Comparison of ENCODE assay signal across 18 cellular contexts in genomic region chr7:45092100-45092930, GRCh38. TPM values are rescaled to one million over a fixed set of nuclear protein-coding genes. Genes with fewer than 3 reads are reported as not detected.
DNase-seq lines count a peak whose midpoint lies in the region; ATAC-seq, FAIRE-seq and TF ChIP-seq lines count a peak whose summit lies in the region.
"Had no signal": no experiment of that assay in that cellular context is flagged by ENCODE, and none has a peak within 500 bp of the region (broad histone marks: within the 10 kb centered on the region; RNA-seq: fewer than 3 reads in every experiment).

No MANE protein-coding gene starts in this region.

- H3K9me3 ChIP-seq in keratinocyte (ENCODE audit: control insufficient read depth, low read depth, low read length) (no peaks in the 10 kb centered on the region), BE2C (no peaks in the 10 kb centered on the region)
- H3K9me3 ChIP-seq in CD8-positive, alpha-beta T cell (ENCODE audit: low read length) = no peaks in the 10 kb centered on the region
- H3K9me3 ChIP-seq: lower lobe of right lung had no signal

- H3K4me1 ChIP-seq in keratinocyte (ENCODE audit: control insufficient read depth, extremely low read depth, insufficient read depth, low read length) = peaks cover 12% of the 10 kb centered on the region
- peaks cover 7% of the 10 kb centered on the region for H3K4me1 ChIP-seq in CD8-positive, alpha-beta T cell (ENCODE audit: insufficient read depth, low read length)
- 0 out of 2 replicates have a peak, but pooled peaks cover 2% of the 10 kb centered on the region for H3K4me1 ChIP-seq in BE2C

- no peak overlapping the region for H3K4me3 ChIP-seq in AG09309 (ENCODE audit: control insufficient read depth, low read depth, low read length)
- no peak overlapping the region for H3K4me3 ChIP-seq in keratinocyte (ENCODE audit: control insufficient read depth in 2 of 3, extremely low read depth in 1 of 3, insufficient read depth in 2 of 3, low read depth in 1 of 3, low read length in 3 of 3)
- H3K4me3 ChIP-seq in CD8-positive, alpha-beta T cell (ENCODE audit: low read depth, low read length) = no peak overlapping the region
- H3K4me3 ChIP-seq in BE2C (ENCODE audit: low read depth, low read length) = no peak overlapping the region
- H3K4me3 ChIP-seq: heart left ventricle, lower lobe of right lung had no signal

- DNase-seq in AG09309 (ENCODE audit: low read depth) (peak; percentile 16), HT1080 (ENCODE audit: low read depth) (peak; percentile 70), amniotic stem cell (lab: John Stamatoyannopoulos, UW) (peak; percentile 24), keratinocyte (ENCODE audit: low read depth, low spot score) (no peak), nucleus accumbens (lab: John Stamatoyannopoulos, UW) (no peak), BE2C (no peak)
- no peak for DNase-seq in CD8-positive, alpha-beta T cell
- no peak for DNase-seq in activated CD4-positive, CD25-positive, alpha-beta regulatory T cell treated with anti-CD3 and anti-CD28 coated beads, Interleukin-2, amount 50 U/mL, for 72 hours
- DNase-seq: activated naive CD8-positive, alpha-beta T cell treated with anti-CD3 and anti-CD28 coated beads, Interleukin-2, amount 10 ng/mL, durations not matched to agents 7 days and 5 days; GF-D8; Kasumi-1; lower lobe of right lung; NCI-H2107; occipital lobe had no signal

- no peaks in the 10 kb centered on the region for H3K36me3 ChIP-seq in keratinocyte (ENCODE audit: control insufficient read depth in 2 of 2, extremely low read depth in 1 of 2, insufficient read depth in 2 of 2, low read length in 2 of 2)
- H3K36me3 ChIP-seq in CD8-positive, alpha-beta T cell (ENCODE audit: insufficient read depth, low read length) = no peaks in the 10 kb centered on the region
- H3K36me3 ChIP-seq in BE2C = no peaks in the 10 kb centered on the region
- H3K36me3 ChIP-seq: heart left ventricle, lower lobe of right lung had no signal

- H3K9me3 Mint-ChIP-seq in CD8-positive, alpha-beta T cell = peaks cover 2% of the 10 kb centered on the region

- POLR2A ChIA-PET in CD8-positive, alpha-beta T cell (lab: Charles Lee) = interaction anchor here (0.6 kb wide), 1 partner anchor 67 kb away, joined by 3 read pairs; no protein-coding TSS in a partner anchor

- no peak overlapping the region for H3K27ac ChIP-seq in keratinocyte (ENCODE audit: control insufficient read depth, insufficient read depth, low read length)
- H3K27ac ChIP-seq in CD8-positive, alpha-beta T cell (ENCODE audit: low read depth, low read length) = no peak overlapping the region
- H3K27ac ChIP-seq: heart left ventricle, lower lobe of right lung had no signal

- intact Hi-C loops in CD8-positive, alpha-beta T cell (cut with DNase I, micrococcal nuclease) = no loop called here

- TF ChIP-seq CTCF in AG09309 (IDR thresholded peaks at IDR 0.05; ENCODE audit: control insufficient read depth, insufficient read depth, low read depth, low read length, missing control alignments) (no peak), keratinocyte (optimal IDR thresholded peaks at IDR 0.05 in 1 of 3, IDR thresholded peaks at IDR 0.05 in 1 of 3, conservative IDR thresholded peaks at IDR 0.05 in 1 of 3; ENCODE audit: extremely low read depth in 1 of 3, insufficient read depth in 2 of 3, low read length in 3 of 3) (peak in 1 of 3 experiments; percentile 9), BE2C (IDR thresholded peaks at IDR 0.05; ENCODE audit: low read depth, low read length) (no peak)
- no peak for TF ChIP-seq CTCF in CD8-positive, alpha-beta T cell (IDR thresholded peaks at IDR 0.05)

- dilution Hi-C loops in keratinocyte (cut with MboI; ENCODE audit: extremely low pct_ligation_motif_present, low sequenced_read_pairs) = no loop called here

- CTCF ChIA-PET in CD8-positive, alpha-beta T cell (lab: Charles Lee) = interaction anchor here (0.8 kb wide), 1 partner anchor 43 kb away, joined by 3 read pairs; no protein-coding TSS in a partner anchor

- no peaks in the 10 kb centered on the region for H4K20me1 ChIP-seq in keratinocyte (ENCODE audit: control insufficient read depth, extremely low read depth, insufficient read depth, low read length)

- no peaks in the 10 kb centered on the region for H3K9me1 ChIP-seq in keratinocyte (ENCODE audit: control insufficient read depth, extremely low read depth, insufficient read depth, low read length)

- H3K4me3 Mint-ChIP-seq in CD8-positive, alpha-beta T cell = no peak overlapping the region
- H3K4me3 Mint-ChIP-seq: activated naive CD8-positive, alpha-beta T cell treated with anti-CD3 and anti-CD28 coated beads, Interleukin-2, amount 10 ng/mL, durations not matched to agents 7 days and 5 days; B cell had no signal

- H3K4me2 ChIP-seq in keratinocyte (ENCODE audit: control insufficient read depth, extremely low read depth, insufficient read depth, low read depth, low read length) = peak overlapping the region; percentile 40

- H3K79me2 ChIP-seq in keratinocyte (ENCODE audit: control insufficient read depth, insufficient read depth, low read length) = no peaks in the 10 kb centered on the region

- H3K27me3 ChIP-seq in keratinocyte (ENCODE audit: control insufficient read depth, extremely low read depth, insufficient read depth, low read length) = no peaks in the 10 kb centered on the region
- H3K27me3 ChIP-seq in CD8-positive, alpha-beta T cell (ENCODE audit: insufficient read depth, low read length) = no peaks in the 10 kb centered on the region
- no peaks in the 10 kb centered on the region for H3K27me3 ChIP-seq in BE2C

- FAIRE-seq in keratinocyte (lab: Jason Lieb, UNC) = peak; percentile 97
- FAIRE-seq: urothelium cell line had no signal

- peaks cover 8% of the 10 kb centered on the region for H3K4me1 Mint-ChIP-seq in CD8-positive, alpha-beta T cell (ENCODE audit: low read depth)

- H2AFZ ChIP-seq in keratinocyte (ENCODE audit: control insufficient read depth, low read length) = peak overlapping the region; percentile 10

- peaks cover 2% of the 10 kb centered on the region for H3K36me3 Mint-ChIP-seq in CD8-positive, alpha-beta T cell

- no peak for ATAC-seq in CD8-positive, alpha-beta T cell
- ATAC-seq: heart left ventricle, lower lobe of right lung, Right ventricle myocardium inferior had no signal

- no peak overlapping the region for H3K27ac Mint-ChIP-seq in CD8-positive, alpha-beta T cell
- H3K27ac Mint-ChIP-seq: activated naive CD8-positive, alpha-beta T cell treated with anti-CD3 and anti-CD28 coated beads, Interleukin-2, amount 10 ng/mL, durations not matched to agents 7 days and 5 days; B cell had no signal

- H3K27me3 Mint-ChIP-seq in CD8-positive, alpha-beta T cell (ENCODE audit: low read depth) = no peaks in the 10 kb centered on the region

- no peak overlapping the region for H3K9ac ChIP-seq in keratinocyte (ENCODE audit: control insufficient read depth, extremely low read depth, insufficient read depth, low read length)

RNA-seq across cellular contexts. Expression of gene NACAD, which starts 3.5 kb away (rescaled TPM):
- 0.03 and 0.08 TPM in 2 replicates for total RNA-seq in HT1080 (2014; rRNA removed; shearing (Covaris generic))
- 0.26 and 0.33 TPM in 2 replicates for polyA plus RNA-seq in HT1080 (2015; cell fraction: cytosol; rRNA removed)
- polyA plus RNA-seq in HT1080 (2015; cell fraction: nucleus; rRNA removed) = 0.48 and 0.51 TPM in 2 replicates
- 0.10 to 0.25 TPM (median 0.14 TPM) in 3 replicates for polyA plus RNA-seq in keratinocyte
- not detected for polyA plus RNA-seq in keratinocyte (2011; ENCODE audit: low read depth)
- 0.17 and 0.38 TPM in 2 replicates for polyA plus RNA-seq in keratinocyte (2011; cell fraction: cytosol; rRNA removed)
- polyA plus RNA-seq in keratinocyte (2011; cell fraction: nucleus; rRNA removed) = 0.36 and 0.67 TPM in 2 replicates
- polyA plus RNA-seq in keratinocyte (2012; ENCODE audit: low replicate concordance) = 2.1 TPM in 1 of 2 replicates, not detected in the other
- 0.13 to 5.0 TPM (median 0.23 TPM) in 3 replicates for polyA minus RNA-seq in keratinocyte
- 0.96 TPM for polyA minus RNA-seq in keratinocyte (2011; cell fraction: cytosol; rRNA and poly(A)+ RNA removed)
- 0.53 and 0.85 TPM in 2 replicates for polyA minus RNA-seq in keratinocyte (2011; cell fraction: nucleus; rRNA and poly(A)+ RNA removed)
- 1 to 10 TPM in 1 of 2 experiments, under 1 TPM in 1; 0.68 to 1.7 TPM for total RNA-seq in CD8-positive, alpha-beta T cell
- polyA plus RNA-seq in BE2C (2012; ENCODE audit: insufficient read depth, insufficient read length, low read depth) = 21.8 TPM

RNA-seq across cellular contexts. Expression of gene TBRG4, which starts 19.2 kb away (rescaled TPM):
- 157 and 161 TPM in 2 replicates for total RNA-seq in HT1080 (2014; rRNA removed; shearing (Covaris generic))
- polyA plus RNA-seq in HT1080 (2015; cell fraction: cytosol; rRNA removed) = 76.6 and 88.3 TPM in 2 replicates
- 210 and 233 TPM in 2 replicates for polyA plus RNA-seq in HT1080 (2015; cell fraction: nucleus; rRNA removed)
- 88.2 to 115 TPM (median 90.5 TPM) in 3 replicates for polyA plus RNA-seq in keratinocyte
- 40.3 TPM for polyA plus RNA-seq in keratinocyte (2011; ENCODE audit: low read depth)
- 75.8 and 77.3 TPM in 2 replicates for polyA plus RNA-seq in keratinocyte (2011; cell fraction: cytosol; rRNA removed)
- polyA plus RNA-seq in keratinocyte (2011; cell fraction: nucleus; rRNA removed) = 132 and 149 TPM in 2 replicates
- 71.8 and 85.1 TPM in 2 replicates for polyA plus RNA-seq in keratinocyte (2012; ENCODE audit: low replicate concordance)
- polyA minus RNA-seq in keratinocyte = 108 to 214 TPM (median 144 TPM) in 3 replicates
- 107 TPM for polyA minus RNA-seq in keratinocyte (2011; cell fraction: cytosol; rRNA and poly(A)+ RNA removed)
- 92.1 and 102 TPM in 2 replicates for polyA minus RNA-seq in keratinocyte (2011; cell fraction: nucleus; rRNA and poly(A)+ RNA removed)
- 10 to 100 TPM; 75.3 to 79.7 TPM for total RNA-seq in CD8-positive, alpha-beta T cell
- polyA plus RNA-seq in BE2C (2012; ENCODE audit: insufficient read depth, insufficient read length, low read depth) = 221 TPM

Comparison
In these comparisons a context has a peak if more than half of its experiments do, and no peak if none do; other contexts are left out.
1. DNase-seq: peak in AG09309 (single experiment), HT1080 (single experiment) and amniotic stem cell (single experiment); none in keratinocyte (single experiment), CD8-positive, alpha-beta T cell (0 of 7), activated CD4-positive, CD25-positive, alpha-beta regulatory T cell treated with anti-CD3 and anti-CD28 coated beads, Interleukin-2, amount 50 U/mL, for 72 hours (single experiment), nucleus accumbens (0 of 56) and BE2C (single experiment).